In genomic region chr6:3194535-3195376, GRCh38 we compare ENCODE assay signal across 2 cellular contexts.
TF ChIP-seq lines count a peak whose summit lies in the region.

No MANE protein-coding gene starts in this region.

TF ChIP-seq in GM12878, 131 proteins besides CTCF, POLR2A, EP300 and RAD21:
- TF ChIP-seq MAX (IDR thresholded peaks at IDR 0.05; ENCODE audit: low read depth, low read length) = no peak
- no peak for TF ChIP-seq JUND (IDR thresholded peaks at IDR 0.05; ENCODE audit: low read depth, low read length)
- no peak for TF ChIP-seq ZBTB40 (IDR thresholded peaks at IDR 0.05; ENCODE audit: borderline replicate concordance)
- TF ChIP-seq NFXL1 (IDR thresholded peaks at IDR 0.05; ENCODE audit: borderline replicate concordance) = no peak
- no peak for TF ChIP-seq ZNF592 (IDR thresholded peaks at IDR 0.05)
- no peak for TF ChIP-seq IRF3 (IDR thresholded peaks at IDR 0.05)
- TF ChIP-seq EED (IDR thresholded peaks at IDR 0.05; ENCODE audit: low read depth) = 0 out of 2 replicates have a peak, but pooled peaks have one; percentile 29
- no peak for TF ChIP-seq NRF1 (conservative IDR thresholded peaks at IDR 0.05; ENCODE audit: low read depth, low read length)
- TF ChIP-seq FOXM1 (IDR thresholded peaks at IDR 0.05; ENCODE audit: low read depth, low read length) = no peak
- no peak for TF ChIP-seq RCOR1 (conservative IDR thresholded peaks at IDR 0.05; ENCODE audit: low read depth, low read length)
- TF ChIP-seq RUNX3 (IDR thresholded peaks at IDR 0.05; ENCODE audit: low read length) = 0 out of 2 replicates have a peak, but pooled peaks have one; percentile 26
- TF ChIP-seq RFX5 (IDR thresholded peaks at IDR 0.05; ENCODE audit: low read depth, low read length) = no peak
- TF ChIP-seq GABPA (IDR thresholded peaks at IDR 0.05; ENCODE audit: low read depth) = no peak
- no peak; the same call in 2 of the 3 replicates for TF ChIP-seq POU2F2 (IDR thresholded peaks at IDR 0.05; ENCODE audit: borderline replicate concordance, low read depth, low read length)

TF ChIP-seq in HepG2, 621 proteins besides CTCF, POLR2A, EP300 and RAD21 (continues in another document):
- TF ChIP-seq ZNF629 (CRISPR knock-in tag; conservative IDR thresholded peaks at IDR 0.05) (no peak), POLR2AphosphoS2 (IDR thresholded peaks at IDR 0.05; ENCODE audit: low read depth, low read length) (no peak), NPAS2 (CRISPR knock-in tag; IDR thresholded peaks at IDR 0.05; ENCODE audit: borderline replicate concordance) (no peak), TBP (CRISPR knock-in tag; IDR thresholded peaks at IDR 0.05) (no peak), AKAP8 (CRISPR knock-in tag; IDR thresholded peaks at IDR 0.05) (no peak), EHMT2 (IDR thresholded peaks at IDR 0.05; ENCODE audit: borderline replicate concordance, low read depth, low read length) (no peak), SNAPC4 (CRISPR knock-in tag; IDR thresholded peaks at IDR 0.05) (no peak), HNRNPK (IDR thresholded peaks at IDR 0.05; ENCODE audit: low read depth, low read length, poor library complexity, severe bottlenecking) (no peak), ARNTL (CRISPR knock-in tag; IDR thresholded peaks at IDR 0.05) (no peak), TRIM24 (CRISPR knock-in tag; IDR thresholded peaks at IDR 0.05) (no peak), ZNF550 (CRISPR knock-in tag; IDR thresholded peaks at IDR 0.05; ENCODE audit: borderline replicate concordance) (no peak), ZNF619 (CRISPR knock-in tag; IDR thresholded peaks at IDR 0.05) (0 out of 2 replicates have a peak, but pooled peaks have one; percentile 36), LCORL (IDR thresholded peaks at IDR 0.05) (no peak), LCORL (CRISPR knock-in tag; IDR thresholded peaks at IDR 0.05) (no peak), ZBTB8A (CRISPR knock-in tag; IDR thresholded peaks at IDR 0.05; ENCODE audit: borderline replicate concordance, low read depth) (no peak), MNT (IDR thresholded peaks at IDR 0.05) (no peak), EEA1 (CRISPR knock-in tag; IDR thresholded peaks at IDR 0.05; ENCODE audit: borderline replicate concordance) (no peak), ZNF773 (CRISPR knock-in tag; IDR thresholded peaks at IDR 0.05; ENCODE audit: borderline replicate concordance) (no peak), ZNF17 (CRISPR knock-in tag; IDR thresholded peaks at IDR 0.05) (no peak), KDM1A (CRISPR knock-in tag; IDR thresholded peaks at IDR 0.05) (no peak), ZNF512 (CRISPR knock-in tag; IDR thresholded peaks at IDR 0.05) (no peak), SMAD9 (CRISPR knock-in tag; IDR thresholded peaks at IDR 0.05) (no peak), RFX1 (IDR thresholded peaks at IDR 0.05) (peak; percentile 27; the same call in 1 of the 2 replicates), DMTF1 (CRISPR knock-in tag; IDR thresholded peaks at IDR 0.05) (no peak), ZNF441 (CRISPR knock-in tag; IDR thresholded peaks at IDR 0.05; ENCODE audit: borderline replicate concordance) (0 out of 2 replicates have a peak, but pooled peaks have one; percentile 5), PAXIP1 (CRISPR knock-in tag; conservative IDR thresholded peaks at IDR 0.05) (no peak), RNF219 (CRISPR knock-in tag; IDR thresholded peaks at IDR 0.05) (no peak), TRAFD1 (CRISPR knock-in tag; IDR thresholded peaks at IDR 0.05; ENCODE audit: borderline replicate concordance) (no peak), ELF4 (CRISPR knock-in tag; IDR thresholded peaks at IDR 0.05; ENCODE audit: borderline replicate concordance) (no peak; the same call in 1 of the 2 replicates), BRCA1 (CRISPR knock-in tag; IDR thresholded peaks at IDR 0.05) (0 out of 2 replicates have a peak, but pooled peaks have one; percentile 35), MAFK (conservative IDR thresholded peaks at IDR 0.05 in 1 of 2, IDR thresholded peaks at IDR 0.05 in 1 of 2; ENCODE audit: low read length in 2 of 2) (no peak), UBTF (CRISPR knock-in tag; IDR thresholded peaks at IDR 0.05) (no peak)
